16 cellular contexts compared by ENCODE assay signal in the genomic region with DNA sequence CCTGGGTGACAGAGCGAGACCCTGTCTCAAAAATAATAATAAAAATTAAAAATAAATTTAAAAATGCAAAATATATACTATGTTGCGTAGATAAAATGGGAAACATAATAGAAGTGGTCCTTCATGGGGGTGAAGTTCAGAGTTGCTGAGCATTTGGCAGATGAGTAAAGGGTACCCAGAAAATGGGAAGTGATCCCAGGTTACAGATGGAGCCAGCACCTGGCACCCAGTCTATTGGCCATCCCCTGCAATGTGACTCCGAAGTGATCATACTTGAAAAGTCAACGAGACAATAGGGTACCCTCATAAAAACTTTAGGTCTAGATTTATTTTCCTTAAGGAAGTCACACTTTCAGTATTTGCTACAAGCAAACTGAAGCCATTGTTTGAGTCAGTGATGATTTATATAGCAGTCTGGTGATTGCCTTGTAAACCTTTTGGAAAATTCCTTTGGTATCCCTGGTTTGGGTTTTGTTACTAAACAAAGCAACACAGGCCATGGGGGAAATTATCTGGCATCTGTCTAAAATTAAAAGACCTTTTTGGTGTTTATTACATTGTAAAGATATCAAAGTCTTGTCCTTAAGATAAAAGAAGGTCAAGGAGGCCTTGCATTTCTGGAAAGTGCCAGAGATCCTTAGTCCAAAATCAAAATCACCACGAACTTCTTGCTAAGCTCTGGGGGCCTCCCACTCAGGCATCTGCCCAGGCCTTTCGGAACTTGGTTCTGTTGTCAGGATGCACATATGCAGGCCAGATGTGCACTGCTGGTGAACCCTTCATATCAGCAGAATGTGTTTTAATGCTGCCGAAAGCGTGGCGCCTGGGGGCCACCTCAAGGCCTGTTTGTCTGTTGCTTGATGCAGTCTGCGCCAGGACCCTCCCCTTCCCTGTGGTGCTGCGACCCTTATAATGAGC. TPM values are rescaled to one million over a fixed set of nuclear protein-coding genes. Genes with fewer than 3 reads are reported as not detected.
DNase-seq lines count a peak whose midpoint lies in the region; ATAC-seq and TF ChIP-seq lines count a peak whose summit lies in the region.
"Had no signal": no experiment of that assay in that cellular context is flagged by ENCODE, and none has a peak within 500 bp of the region (broad histone marks: within the 10 kb centered on the region; RNA-seq: fewer than 3 reads in every experiment).

No MANE protein-coding gene starts in this region.

- ATAC-seq in SK-N-SH treated with all-trans-retinoic acid at 6 μM for 48 hours (no peak), sciatic nerve (peak; percentile 71), GM19463 (IDR thresholded peaks at IDR 0.05; ENCODE audit: unreplicated experiment) (no peak)

- peaks cover 3% of the 10 kb centered on the region; the same call in 1 of the 2 replicates for H3K4me1 ChIP-seq in SJCRH30
- H3K4me1 ChIP-seq in Caco-2: peaks cover 5% of the 10 kb centered on the region

- BruUV-seq in Caco-2 (replicated peaks; lab: Mats Ljungman, UMichigan): no TSS peak

- DNase-seq in EH (ENCODE audit: low read depth) (peak; percentile 80), foreskin fibroblast (peak; percentile 88 to 96), sciatic nerve (ENCODE audit: low spot score) (no peak), T-helper 1 cell (no peak), SJCRH30 (no peak), Caco-2 (no peak)
- DNase-seq: activated CD4-positive, alpha-beta T cell treated with anti-CD3 and anti-CD28 coated beads, Interleukin-2, amount 10 ng/mL, durations not matched to agents 7 days and 5 days; Calu3; NCI-H1694; stimulated activated CD4-positive, alpha-beta T cell treated with anti-CD3 and anti-CD28 coated beads, Interleukin-1b, Interleukin-23, amount 100 ng/mL, for 48 hours; T-helper 2 cell had no signal

- no peaks in the 10 kb centered on the region for H3K9me3 Mint-ChIP-seq in Caco-2 (ENCODE audit: unreplicated experiment)
- H3K9me3 Mint-ChIP-seq: activated CD4-positive, alpha-beta T cell treated with anti-CD3 and anti-CD28 coated beads, Interleukin-2, amount 10 ng/mL, durations not matched to agents 7 days and 5 days; central memory CD8-positive, alpha-beta T cell had no signal

- H3K27ac ChIP-seq in SJCRH30: no peak overlapping the region

- H3K9me3 ChIP-seq in SJCRH30 (replicated peaks) (no peaks in the 10 kb centered on the region), Caco-2 (no peaks in the 10 kb centered on the region)

- intact Hi-C loops in sciatic nerve (cut with DNase I) (no loop called here), Caco-2 (cut with micrococcal nuclease; ENCODE audit: unreplicated experiment) (no loop called here)

- H3K36me3 Mint-ChIP-seq in Caco-2 (ENCODE audit: insufficient read depth, unreplicated experiment): peaks cover 48% of the 10 kb centered on the region

- CTCF ChIA-PET in Caco-2 (lab: Charles Lee): no interaction called here

- no peak overlapping the region for H3K4me3 ChIP-seq in foreskin fibroblast (ENCODE audit: low read depth in 1 of 2, low read length in 2 of 2)
- no peak overlapping the region for H3K4me3 ChIP-seq in SJCRH30
- no peak overlapping the region for H3K4me3 ChIP-seq in Caco-2 (ENCODE audit: low read depth, low read length)

- peaks cover 38% of the 10 kb centered on the region for H3K36me3 ChIP-seq in SJCRH30
- peaks cover 1% of the 10 kb centered on the region; the same call in 1 of the 2 replicates for H3K36me3 ChIP-seq in Caco-2 (ENCODE audit: control insufficient read depth, insufficient read depth, low read length)

- no peak overlapping the region for H3K4me3 Mint-ChIP-seq in Caco-2 (ENCODE audit: unreplicated experiment)
- H3K4me3 Mint-ChIP-seq: activated CD4-positive, alpha-beta T cell treated with anti-CD3 and anti-CD28 coated beads, Interleukin-2, amount 10 ng/mL, durations not matched to agents 7 days and 5 days; central memory CD8-positive, alpha-beta T cell had no signal

- H3K27ac Mint-ChIP-seq in Caco-2 (ENCODE audit: unreplicated experiment): no peak overlapping the region
- H3K27ac Mint-ChIP-seq: activated CD4-positive, alpha-beta T cell treated with anti-CD3 and anti-CD28 coated beads, Interleukin-2, amount 10 ng/mL, durations not matched to agents 7 days and 5 days had no signal

- H3K27me3 ChIP-seq in SJCRH30: no peaks in the 10 kb centered on the region
- H3K27me3 ChIP-seq in Caco-2 (replicated peaks; ENCODE audit: control insufficient read depth, insufficient read depth, low read length): no peaks in the 10 kb centered on the region

- TF ChIP-seq CTCF in foreskin fibroblast (IDR thresholded peaks at IDR 0.05; ENCODE audit: low read depth, low read length) (no peak), Caco-2 (IDR thresholded peaks at IDR 0.05; ENCODE audit: insufficient read depth in 1 of 2, low read depth in 1 of 2, low read length in 1 of 2, severe bottlenecking in 1 of 2, unreplicated experiment in 1 of 2) (no peak)

- no peaks in the 10 kb centered on the region for H3K27me3 Mint-ChIP-seq in Caco-2 (ENCODE audit: insufficient read depth, unreplicated experiment)
- H3K27me3 Mint-ChIP-seq: activated CD4-positive, alpha-beta T cell treated with anti-CD3 and anti-CD28 coated beads, Interleukin-2, amount 10 ng/mL, durations not matched to agents 7 days and 5 days; central memory CD8-positive, alpha-beta T cell had no signal

- H3K4me1 Mint-ChIP-seq in Caco-2 (ENCODE audit: low read depth, unreplicated experiment): no peaks in the 10 kb centered on the region

- POLR2A ChIA-PET in Caco-2 (lab: Charles Lee): no interaction called here

TF ChIP-seq in SK-N-SH treated with all-trans-retinoic acid at 6 μM for 48 hours, 23 proteins besides CTCF, POLR2A, EP300 and RAD21:
- TF ChIP-seq SNAI2 (CRISPR knock-in tag; IDR thresholded peaks at IDR 0.05) (no peak), ZFP3 (CRISPR knock-in tag; IDR thresholded peaks at IDR 0.05) (no peak), CSDC2 (CRISPR knock-in tag; IDR thresholded peaks at IDR 0.05) (no peak), TOX (CRISPR knock-in tag; IDR thresholded peaks at IDR 0.05; ENCODE audit: borderline replicate concordance) (no peak), PPARA (CRISPR knock-in tag; IDR thresholded peaks at IDR 0.05; ENCODE audit: borderline replicate concordance) (no peak), TCF4 (CRISPR knock-in tag; IDR thresholded peaks at IDR 0.05; ENCODE audit: borderline replicate concordance) (peak; percentile 95), GLIS3 (CRISPR knock-in tag; IDR thresholded peaks at IDR 0.05) (no peak), ISL1 (CRISPR knock-in tag; IDR thresholded peaks at IDR 0.05) (no peak), CREB5 (CRISPR knock-in tag; IDR thresholded peaks at IDR 0.05; ENCODE audit: low read depth) (no peak), ESRRG (CRISPR knock-in tag; IDR thresholded peaks at IDR 0.05) (no peak), ZC3H10 (CRISPR knock-in tag; IDR thresholded peaks at IDR 0.05) (no peak)
- TF ChIP-seq, protein P1, sequence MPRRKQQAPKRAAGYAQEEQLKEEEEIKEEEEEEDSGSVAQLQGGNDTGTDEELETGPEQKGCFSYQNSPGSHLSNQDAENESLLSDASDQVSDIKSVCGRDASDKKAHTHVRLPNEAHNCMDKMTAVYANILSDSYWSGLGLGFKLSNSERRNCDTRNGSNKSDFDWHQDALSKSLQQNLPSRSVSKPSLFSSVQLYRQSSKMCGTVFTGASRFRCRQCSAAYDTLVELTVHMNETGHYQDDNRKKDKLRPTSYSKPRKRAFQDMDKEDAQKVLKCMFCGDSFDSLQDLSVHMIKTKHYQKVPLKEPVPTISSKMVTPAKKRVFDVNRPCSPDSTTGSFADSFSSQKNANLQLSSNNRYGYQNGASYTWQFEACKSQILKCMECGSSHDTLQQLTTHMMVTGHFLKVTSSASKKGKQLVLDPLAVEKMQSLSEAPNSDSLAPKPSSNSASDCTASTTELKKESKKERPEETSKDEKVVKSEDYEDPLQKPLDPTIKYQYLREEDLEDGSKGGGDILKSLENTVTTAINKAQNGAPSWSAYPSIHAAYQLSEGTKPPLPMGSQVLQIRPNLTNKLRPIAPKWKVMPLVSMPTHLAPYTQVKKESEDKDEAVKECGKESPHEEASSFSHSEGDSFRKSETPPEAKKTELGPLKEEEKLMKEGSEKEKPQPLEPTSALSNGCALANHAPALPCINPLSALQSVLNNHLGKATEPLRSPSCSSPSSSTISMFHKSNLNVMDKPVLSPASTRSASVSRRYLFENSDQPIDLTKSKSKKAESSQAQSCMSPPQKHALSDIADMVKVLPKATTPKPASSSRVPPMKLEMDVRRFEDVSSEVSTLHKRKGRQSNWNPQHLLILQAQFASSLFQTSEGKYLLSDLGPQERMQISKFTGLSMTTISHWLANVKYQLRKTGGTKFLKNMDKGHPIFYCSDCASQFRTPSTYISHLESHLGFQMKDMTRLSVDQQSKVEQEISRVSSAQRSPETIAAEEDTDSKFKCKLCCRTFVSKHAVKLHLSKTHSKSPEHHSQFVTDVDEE (CRISPR knock-in tag; IDR thresholded peaks at IDR 0.05): peak; percentile 68; the same call in 1 of the 2 replicates
TF ChIP-seq in SK-N-SH treated with all-trans-retinoic acid at 6 μM for 48 hours: peak in this region for 2.

RNA-seq across cellular contexts. Expression of gene SMARCB1, which starts 4.3 kb away (rescaled TPM):
- total RNA-seq in sciatic nerve: 56.2 TPM
- 119 and 152 TPM in 2 replicates for total RNA-seq in SJCRH30 (2014; rRNA removed; shearing (Covaris generic))
- 154 and 157 TPM in 2 replicates for total RNA-seq in Caco-2 (2022)

RNA-seq across cellular contexts. Expression of gene MMP11, which starts 18.4 kb away (rescaled TPM):
- total RNA-seq in sciatic nerve: 3.9 TPM
- total RNA-seq in SJCRH30 (2014; rRNA removed; shearing (Covaris generic)): 6.6 TPM in 2 replicates
- 11.3 and 11.6 TPM in 2 replicates for total RNA-seq in Caco-2 (2022)

RNA-seq across cellular contexts. Expression of gene CHCHD10, which starts 23.3 kb away (rescaled TPM):
- 32.5 TPM for total RNA-seq in sciatic nerve
- 10.9 and 14.1 TPM in 2 replicates for total RNA-seq in SJCRH30 (2014; rRNA removed; shearing (Covaris generic))
- total RNA-seq in Caco-2 (2022): 178 and 189 TPM in 2 replicates

RNA-seq across cellular contexts. Expression of gene C22orf15, which starts 28.3 kb away (rescaled TPM):
- 0.49 TPM for total RNA-seq in sciatic nerve
- total RNA-seq in SJCRH30 (2014; rRNA removed; shearing (Covaris generic)): not detected in 2 replicates
- total RNA-seq in Caco-2 (2022): not detected in 2 replicates
- total RNA-seq: Calu3, omental fat pad had no signal

RNA-seq across cellular contexts. Expression of gene VPREB3, which starts 36.9 kb away (rescaled TPM):
- total RNA-seq in sciatic nerve: not detected
- 0.28 TPM in 1 of 2 replicates, not detected in the other for total RNA-seq in SJCRH30 (2014; rRNA removed; shearing (Covaris generic))
- total RNA-seq in Caco-2 (2022): not detected in 2 replicates
- total RNA-seq: activated CD4-positive, alpha-beta T cell treated with anti-CD3 and anti-CD28 coated beads, Interleukin-2, amount 10 ng/mL, durations not matched to agents 7 days and 5 days; Calu3; lung microvascular endothelial cell; omental fat pad had no signal

Comparison
In these comparisons a context has a peak if more than half of its experiments do, and no peak if none do; other contexts are left out.
1. DNase-seq: peak in EH (single experiment) and foreskin fibroblast (2 of 2); none in sciatic nerve (single experiment), T-helper 1 cell (0 of 5), SJCRH30 (0 of 2) and Caco-2 (0 of 2).